ENCODE assay signal across 13 cellular contexts in the genomic region with DNA sequence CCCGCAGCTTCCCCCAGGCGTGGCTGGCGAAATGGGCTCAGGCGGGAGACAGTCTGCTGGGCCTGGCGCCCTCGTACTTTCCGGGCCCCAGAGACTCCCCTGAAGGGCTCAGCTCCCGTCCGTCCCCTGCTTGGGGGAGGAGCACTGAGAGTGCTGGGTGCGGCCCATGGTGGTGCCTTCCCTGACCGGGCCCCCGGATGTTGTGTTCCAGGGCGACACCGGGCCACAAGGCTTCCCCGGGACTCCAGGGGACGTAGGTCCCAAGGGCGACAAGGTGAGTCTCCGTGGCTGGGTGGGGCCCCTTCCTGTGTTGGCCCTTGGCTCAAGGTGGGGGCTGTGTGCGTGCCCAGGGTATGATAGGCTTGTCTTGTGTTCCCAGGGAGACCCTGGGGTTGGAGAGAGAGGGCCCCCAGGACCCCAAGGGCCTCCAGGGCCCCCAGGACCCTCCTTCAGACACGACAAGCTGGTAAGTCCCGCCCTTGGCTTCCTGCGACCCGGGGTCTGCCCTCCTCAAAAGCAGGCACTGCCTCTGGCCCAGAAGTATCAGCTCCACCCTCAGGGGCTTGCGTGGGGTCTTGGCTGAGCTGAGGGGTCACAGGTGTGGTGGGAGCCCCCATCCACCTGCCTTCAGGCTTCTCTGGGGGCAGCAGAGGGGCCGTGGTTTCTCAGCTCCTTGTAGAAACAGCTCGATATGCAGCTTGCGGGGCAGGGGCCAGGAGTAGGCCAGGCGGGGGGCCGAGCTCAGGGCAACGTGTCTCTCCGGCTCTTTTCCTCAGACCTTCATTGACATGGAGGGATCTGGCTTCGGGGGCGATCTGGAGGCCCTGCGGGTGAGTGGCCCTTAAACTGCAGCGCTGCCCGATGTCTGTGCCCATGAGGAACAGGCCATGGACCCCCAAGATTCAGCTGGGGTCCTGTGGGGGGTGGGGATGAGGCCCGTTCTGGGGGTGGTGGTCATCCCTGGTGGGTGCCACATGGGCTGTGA.
DNase-seq lines count a peak whose midpoint lies in the region; ATAC-seq and TF ChIP-seq lines count a peak whose summit lies in the region.
"Had no signal": no experiment of that assay in that cellular context is flagged by ENCODE, and none has a peak within 500 bp of the region (broad histone marks: within the 10 kb centered on the region; RNA-seq: fewer than 3 reads in every experiment).

No MANE protein-coding gene starts in this region.

- CTCF ChIA-PET in activated CD4-positive, alpha-beta memory T cell treated with anti-CD3 and anti-CD28 coated beads for 36 hours (lab: Charles Lee), result interaction anchor here (1.3 to 2.8 kb wide), 2 partner anchors 11 to 117 kb away, joined by 3 to 11 read pairs; no protein-coding TSS in a partner anchor

- peak overlapping the region; percentile 40 for H3K27ac Mint-ChIP-seq in activated CD4-positive, alpha-beta memory T cell treated with anti-CD3 and anti-CD28 coated beads for 36 hours
- no peak overlapping the region for H3K27ac Mint-ChIP-seq in chondrocyte (ENCODE audit: unreplicated experiment)

- POLR2A ChIA-PET in activated CD4-positive, alpha-beta memory T cell treated with anti-CD3 and anti-CD28 coated beads for 36 hours (lab: Charles Lee), result interaction anchor here (0.6 kb wide), 1 partner anchor 493 kb away, joined by 3 read pairs; no protein-coding TSS in a partner anchor

- no peak for TF ChIP-seq CTCF in chondrocyte (IDR thresholded peaks at IDR 0.05)

- H3K9me3 Mint-ChIP-seq in activated CD4-positive, alpha-beta memory T cell treated with anti-CD3 and anti-CD28 coated beads for 36 hours, result no peaks in the 10 kb centered on the region
- no peaks in the 10 kb centered on the region for H3K9me3 Mint-ChIP-seq in chondrocyte (ENCODE audit: low read depth)

- no peaks in the 10 kb centered on the region for H3K36me3 Mint-ChIP-seq in activated CD4-positive, alpha-beta memory T cell treated with anti-CD3 and anti-CD28 coated beads for 36 hours
- peaks cover 27% of the 10 kb centered on the region for H3K36me3 Mint-ChIP-seq in chondrocyte (ENCODE audit: low read depth)
- H3K36me3 Mint-ChIP-seq: naive B cell had no signal

- ATAC-seq in activated CD4-positive, CD25-positive, alpha-beta regulatory T cell treated with anti-CD3 and anti-CD28 coated beads, Interleukin-2, amount 50 U/mL, for 24 hours, result no peak
- ATAC-seq: left lobe of liver had no signal

- peak overlapping the region; percentile 6 for H3K4me3 Mint-ChIP-seq in activated CD4-positive, alpha-beta memory T cell treated with anti-CD3 and anti-CD28 coated beads for 36 hours
- H3K4me3 Mint-ChIP-seq in chondrocyte (ENCODE audit: unreplicated experiment), result no peak overlapping the region

- H3K4me1 Mint-ChIP-seq in activated CD4-positive, alpha-beta memory T cell treated with anti-CD3 and anti-CD28 coated beads for 36 hours (ENCODE audit: low read depth), result peaks cover 24% of the 10 kb centered on the region
- peaks cover 18% of the 10 kb centered on the region for H3K4me1 Mint-ChIP-seq in chondrocyte (ENCODE audit: low read depth)

- intact Hi-C loops in activated CD4-positive, alpha-beta memory T cell treated with anti-CD3 and anti-CD28 coated beads for 36 hours (cut with micrococcal nuclease), result loop anchor here (2.0 kb wide), 2 partner anchors 111 to 339 kb away; no protein-coding TSS in a partner anchor

- peak; percentile 63 for DNase-seq in activated CD8-positive, alpha-beta memory T cell treated with anti-CD3 and anti-CD28 coated beads, Interleukin-2, amount 50 U/mL, for 48 hours
- DNase-seq in activated CD8-positive, alpha-beta memory T cell treated with anti-CD3 and anti-CD28 coated beads for 24 hours, result no peak
- no peak for DNase-seq in activated CD4-positive, alpha-beta memory T cell treated with anti-CD3 and anti-CD28 coated beads for 36 hours
- DNase-seq in chondrocyte (ENCODE audit: low spot score), result peak; percentile 82
- DNase-seq in stimulated activated CD4-positive, alpha-beta T cell treated with anti-CD3 and anti-CD28 coated beads, Interleukin-4, amount 100 ng/mL, for 1 hour, result peak; percentile 29
- DNase-seq in NCI-H526 (lab: John Stamatoyannopoulos, UW), result no peak
- no peak for DNase-seq in KG1 (lab: John Stamatoyannopoulos, UW)
- DNase-seq: naive B cell; NK-92 treated with Interleukin-12 subunit alpha and Interleukin-12 subunit beta, amount 100 ng/mL, for 24 hours; SHP77; T-helper 9 cell had no signal

- no peaks in the 10 kb centered on the region for H3K27me3 Mint-ChIP-seq in activated CD4-positive, alpha-beta memory T cell treated with anti-CD3 and anti-CD28 coated beads for 36 hours
- H3K27me3 Mint-ChIP-seq in chondrocyte (ENCODE audit: low read depth), result no peaks in the 10 kb centered on the region
- H3K27me3 Mint-ChIP-seq: naive B cell had no signal

Comparison
In these comparisons a context has a peak if more than half of its experiments do, and no peak if none do; other contexts are left out.
1. DNase-seq: peak in activated CD8-positive, alpha-beta memory T cell treated with anti-CD3 and anti-CD28 coated beads, Interleukin-2, amount 50 U/mL, for 48 hours (single experiment), chondrocyte (single experiment) and stimulated activated CD4-positive, alpha-beta T cell treated with anti-CD3 and anti-CD28 coated beads, Interleukin-4, amount 100 ng/mL, for 1 hour (single experiment); none in activated CD8-positive, alpha-beta memory T cell treated with anti-CD3 and anti-CD28 coated beads for 24 hours (single experiment), activated CD4-positive, alpha-beta memory T cell treated with anti-CD3 and anti-CD28 coated beads for 36 hours (single experiment), NCI-H526 (0 of 2) and KG1 (single experiment).